ENCODE assay signal across 10 cellular contexts in genomic region chr17:77479817-77480508, GRCh38.
DNase-seq lines count a peak whose midpoint lies in the region; TF ChIP-seq lines count a peak whose summit lies in the region.
"Had no signal": no experiment of that assay in that cellular context is flagged by ENCODE, and none has a peak within 500 bp of the region (broad histone marks: within the 10 kb centered on the region; RNA-seq: fewer than 3 reads in every experiment).

No MANE protein-coding gene starts in this region.

- TF ChIP-seq POLR2A in breast epithelium (IDR thresholded peaks at IDR 0.05) (no peak), tibial nerve (IDR thresholded peaks at IDR 0.05) (no peak)

- H3K27ac Mint-ChIP-seq in MCF 10A (ENCODE audit: low read depth, unreplicated experiment), result no peak overlapping the region
- peak overlapping the region; percentile 84 for H3K27ac Mint-ChIP-seq in activated naive CD8-positive, alpha-beta T cell

- H3K36me3 ChIP-seq in breast epithelium (peaks cover 4% of the 10 kb centered on the region), hepatocyte (replicated peaks; ENCODE audit: insufficient read depth, low read depth) (no peaks in the 10 kb centered on the region), tibial nerve (peaks cover 2 to 22% (median 15%) of the 10 kb centered on the region in 3 donors)

- DNase-seq in breast epithelium (ENCODE audit: low spot score in 2 of 2) (no peak), MCF 10A (ENCODE audit: unreplicated experiment) (no peak), hepatocyte (ENCODE audit: low spot score) (no peak), tibial nerve (ENCODE audit: low spot score in 2 of 2) (no peak), NCI-H187 (lab: John Stamatoyannopoulos, UW) (no peak), hippocampal formation (lab: John Stamatoyannopoulos, UW) (no peak)
- DNase-seq in activated CD8-positive, alpha-beta memory T cell treated with anti-CD3 and anti-CD28 coated beads, Interleukin-2, amount 50 U/mL, for 4 hours, result no peak
- DNase-seq: stimulated activated CD4-positive, alpha-beta T cell treated with anti-CD3 and anti-CD28 coated beads, Interleukin-2, amount 100 ng/mL, for 48 hours; SW 1271 had no signal

- POLR2A ChIA-PET in MCF 10A (lab: Yijun Ruan, JAX), result no interaction called here

- peaks cover 76% of the 10 kb centered on the region for H4K20me1 ChIP-seq in hepatocyte (ENCODE audit: insufficient read depth, poor library complexity, severe bottlenecking)

- TF ChIP-seq CTCF in breast epithelium (IDR thresholded peaks at IDR 0.05) (no peak), MCF 10A (IDR thresholded peaks at IDR 0.05; ENCODE audit: unreplicated experiment) (no peak), hepatocyte (IDR thresholded peaks at IDR 0.05; ENCODE audit: poor library complexity) (peak; percentile 9), tibial nerve (IDR thresholded peaks at IDR 0.05) (no peak)

- peaks cover 96% of the 10 kb centered on the region for H3K79me2 ChIP-seq in hepatocyte

- H3K27ac ChIP-seq in breast epithelium (peak overlapping the region; percentile 55 to 82), hepatocyte (peak overlapping the region; percentile 95), tibial nerve (peak overlapping the region; percentile 3 to 94 (median 64))

- H3K4me1 Mint-ChIP-seq in MCF 10A (ENCODE audit: insufficient read depth, unreplicated experiment), result peaks cover 28% of the 10 kb centered on the region
- H3K4me1 Mint-ChIP-seq in activated naive CD8-positive, alpha-beta T cell (ENCODE audit: low read depth), result peaks cover 50% of the 10 kb centered on the region

- intact Hi-C loops in breast epithelium (cut with DNase I; ENCODE audit: low total_unique reads) (loop anchor here (10.0 kb wide), 1 partner anchor 45 kb away; no protein-coding TSS in a partner anchor), MCF 10A (cut with micrococcal nuclease) (loop anchor here (5.0 kb wide), 1 partner anchor 148 kb away; no protein-coding TSS in a partner anchor)

- no peaks in the 10 kb centered on the region for H3K27me3 Mint-ChIP-seq in MCF 10A (ENCODE audit: insufficient read depth, unreplicated experiment)
- H3K27me3 Mint-ChIP-seq in activated naive CD8-positive, alpha-beta T cell, result no peaks in the 10 kb centered on the region

- H3K4me1 ChIP-seq in breast epithelium (peaks cover 35 to 42% of the 10 kb centered on the region in 2 donors), hepatocyte (ENCODE audit: insufficient read depth) (peaks cover 68% of the 10 kb centered on the region), tibial nerve (peaks cover 9 to 82% (median 69%) of the 10 kb centered on the region in 4 donors)

- no peaks in the 10 kb centered on the region for H3K9me3 ChIP-seq in breast epithelium
- H3K9me3 ChIP-seq in hepatocyte (ENCODE audit: low read depth), result no peaks in the 10 kb centered on the region
- H3K9me3 ChIP-seq in tibial nerve, result no peaks in the 10 kb centered on the region

- H3K4me2 ChIP-seq in hepatocyte, result peak overlapping the region; percentile 62

- BruUV-seq in MCF 10A (replicated peaks; lab: Mats Ljungman, UMichigan), result no TSS peak

- TF ChIP-seq EP300 in tibial nerve (IDR thresholded peaks at IDR 0.05), result no peak

- no peak overlapping the region for H2AFZ ChIP-seq in hepatocyte

- peaks cover 23% of the 10 kb centered on the region for H3K36me3 Mint-ChIP-seq in MCF 10A (ENCODE audit: insufficient read depth, unreplicated experiment)
- H3K36me3 Mint-ChIP-seq in activated naive CD8-positive, alpha-beta T cell, result peaks cover 5% of the 10 kb centered on the region

- no peak overlapping the region for H3K4me3 Mint-ChIP-seq in MCF 10A (ENCODE audit: unreplicated experiment)
- H3K4me3 Mint-ChIP-seq in activated naive CD8-positive, alpha-beta T cell, result no peak overlapping the region

- no peaks in the 10 kb centered on the region for H3K9me2 ChIP-seq in hepatocyte (replicated peaks; ENCODE audit: insufficient read depth)

- no peak overlapping the region for H3K4me3 ChIP-seq in breast epithelium
- no peak overlapping the region for H3K4me3 ChIP-seq in hepatocyte
- H3K4me3 ChIP-seq in tibial nerve, result no peak overlapping the region

- CTCF ChIA-PET in MCF 10A (lab: Yijun Ruan, JAX), result interaction anchor here (2.1 kb wide), 1 partner anchor 15 kb away, joined by 4 read pairs; no protein-coding TSS in a partner anchor

- no peaks in the 10 kb centered on the region for H3K27me3 ChIP-seq in breast epithelium
- no peaks in the 10 kb centered on the region for H3K27me3 ChIP-seq in hepatocyte
- H3K27me3 ChIP-seq in tibial nerve, result no peaks in the 10 kb centered on the region

- H3K9me3 Mint-ChIP-seq in MCF 10A (ENCODE audit: unreplicated experiment), result no peaks in the 10 kb centered on the region
- H3K9me3 Mint-ChIP-seq in activated naive CD8-positive, alpha-beta T cell (ENCODE audit: low read depth), result no peaks in the 10 kb centered on the region

- 50% methylated on average over 15 of the region's 15 CpGs for WGBS in hepatocyte (ENCODE audit: low lambda C conversion rate, missing lambda C conversion rate)
- 40 to 49% methylated on average over 10 to 15 of the region's 15 CpGs for WGBS in tibial nerve, 2 donors
